In the genomic region with DNA sequence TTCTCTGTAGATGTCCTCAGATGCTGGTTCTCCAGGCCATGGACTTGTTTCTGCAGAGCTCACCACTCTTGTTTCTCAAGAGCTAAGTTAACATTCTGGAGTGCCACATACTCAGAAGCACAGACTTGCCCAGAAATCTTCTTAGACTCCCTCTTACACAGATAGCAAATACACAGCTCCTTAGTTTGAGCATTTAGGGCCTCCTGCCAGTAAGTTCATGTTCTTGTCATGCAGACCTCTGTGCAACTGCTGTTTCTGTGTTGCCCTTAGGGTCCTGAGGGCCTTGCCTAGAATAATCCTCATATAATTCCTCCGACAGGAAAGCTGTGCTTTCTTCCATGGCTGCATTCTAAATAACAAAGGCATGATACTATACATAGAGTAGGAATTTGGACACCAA, we compare ENCODE assay signal across 19 cellular contexts. TPM values are rescaled to one million over a fixed set of nuclear protein-coding genes. Genes with fewer than 3 reads are reported as not detected.
DNase-seq lines count a peak whose midpoint lies in the region; ATAC-seq, FAIRE-seq and TF ChIP-seq lines count a peak whose summit lies in the region.
"Had no signal": no experiment of that assay in that cellular context is flagged by ENCODE, and none has a peak within 500 bp of the region (broad histone marks: within the 10 kb centered on the region; RNA-seq: fewer than 3 reads in every experiment).

No MANE protein-coding gene starts in this region.

- H3K27me3 Mint-ChIP-seq in astrocyte (ENCODE audit: low read depth, unreplicated experiment): no peaks in the 10 kb centered on the region
- H3K27me3 Mint-ChIP-seq in natural killer cell treated with Interleukin-12 subunit alpha and Interleukin-12 subunit beta and Interleukin-15 and Interleukin-18, amount 100 ng/mL, for 72 hours: no peaks in the 10 kb centered on the region
- no peaks in the 10 kb centered on the region for H3K27me3 Mint-ChIP-seq in chondrocyte (ENCODE audit: low read depth)
- H3K27me3 Mint-ChIP-seq: B cell had no signal

- H3K4me1 Mint-ChIP-seq in astrocyte (ENCODE audit: low read depth, unreplicated experiment) (peaks cover 8% of the 10 kb centered on the region), chondrocyte (ENCODE audit: low read depth) (peaks cover 33% of the 10 kb centered on the region)
- peaks cover 0 to 5% of the 10 kb centered on the region in 2 donors for H3K4me1 Mint-ChIP-seq in natural killer cell treated with Interleukin-12 subunit alpha and Interleukin-12 subunit beta and Interleukin-15 and Interleukin-18, amount 100 ng/mL, for 72 hours (ENCODE audit: low read depth in 2 of 2)
- H3K4me1 Mint-ChIP-seq: B cell, natural killer cell had no signal

- H4K20me1 ChIP-seq in astrocyte (ENCODE audit: insufficient read depth, low read length): no peaks in the 10 kb centered on the region

- ATAC-seq in lung (ENCODE audit: insufficient read depth, low FRiP score) (peak; percentile 38), HG02759 (IDR thresholded peaks at IDR 0.05; ENCODE audit: unreplicated experiment) (no peak)
- ATAC-seq in natural killer cell treated with Interleukin-12 subunit alpha and Interleukin-12 subunit beta and Interleukin-15 and Interleukin-18, amount 100 ng/mL, for 72 hours: no peak
- ATAC-seq: activated CD4-positive, CD25-positive, alpha-beta regulatory T cell treated with anti-CD3 and anti-CD28 coated beads, Interleukin-2, amount 50 U/mL, for 24 hours; natural killer cell had no signal

- no peak for TF ChIP-seq CTCF in astrocyte (IDR thresholded peaks at IDR 0.05; ENCODE audit: insufficient read depth, low read depth, low read length)
- TF ChIP-seq CTCF in fibroblast of pulmonary artery (IDR thresholded peaks at IDR 0.05; ENCODE audit: low read length, missing control alignments): no peak
- TF ChIP-seq CTCF in lung (IDR thresholded peaks at IDR 0.05; ENCODE audit: control extremely low read depth, extremely low read depth): no peak
- no peak for TF ChIP-seq CTCF in chondrocyte (IDR thresholded peaks at IDR 0.05)

- WGBS in lung, 2 donors: 72 to 89% methylated on average over 1 of the region's 1 CpG

- H3K27ac ChIP-seq in astrocyte (ENCODE audit: low read depth, low read length): no peak overlapping the region
- H3K27ac ChIP-seq in lung (ENCODE audit: low read depth in 1 of 2, low read length in 1 of 2): peak overlapping the region in 1 of 2 donors; percentile 23

- H3K27ac Mint-ChIP-seq in astrocyte (ENCODE audit: unreplicated experiment) (peak overlapping the region; percentile 9), chondrocyte (ENCODE audit: unreplicated experiment) (no peak overlapping the region)
- H3K27ac Mint-ChIP-seq in natural killer cell treated with Interleukin-12 subunit alpha and Interleukin-12 subunit beta and Interleukin-15 and Interleukin-18, amount 100 ng/mL, for 72 hours: no peak overlapping the region
- H3K27ac Mint-ChIP-seq: B cell, natural killer cell had no signal

- H3K36me3 Mint-ChIP-seq in astrocyte (ENCODE audit: low read depth, unreplicated experiment): no peaks in the 10 kb centered on the region
- H3K36me3 Mint-ChIP-seq in natural killer cell treated with Interleukin-12 subunit alpha and Interleukin-12 subunit beta and Interleukin-15 and Interleukin-18, amount 100 ng/mL, for 72 hours: no peaks in the 10 kb centered on the region
- peaks cover 16% of the 10 kb centered on the region for H3K36me3 Mint-ChIP-seq in chondrocyte (ENCODE audit: low read depth)
- H3K36me3 Mint-ChIP-seq: natural killer cell had no signal

- peak overlapping the region; percentile 30 for H3K4me2 ChIP-seq in astrocyte (ENCODE audit: low read length)

- DNase-seq in astrocyte (ENCODE audit: low read depth) (no peak), fibroblast of pulmonary artery (ENCODE audit: low read depth) (peak; percentile 52), lung (ENCODE audit: low spot score) (peak; percentile 46), superior temporal gyrus (ENCODE audit: extremely low spot score) (peak; percentile 70), chondrocyte (ENCODE audit: low spot score) (no peak)
- DNase-seq in natural killer cell treated with Interleukin-12 subunit alpha and Interleukin-12 subunit beta and Interleukin-15 and Interleukin-18, amount 100 ng/mL, for 72 hours (ENCODE audit: low spot score): no peak
- DNase-seq: activated effector memory CD4-positive, alpha-beta T cell treated with anti-CD3 and anti-CD28 coated beads, Interleukin-2, amount 50 U/mL, for 16 hours; aorta; natural killer cell; NCI-H1436 treated with DMSO at 0.1 percent for 48 hours; NCI-H345; retina; SHP77 had no signal

- H3K27me3 ChIP-seq in astrocyte (ENCODE audit: insufficient read depth, low read length) (no peaks in the 10 kb centered on the region), lung (ENCODE audit: control insufficient read depth, insufficient read depth) (no peaks in the 10 kb centered on the region)

- H2AFZ ChIP-seq in astrocyte (ENCODE audit: low read depth, low read length): no peak overlapping the region

- no peaks in the 10 kb centered on the region for H3K9me3 Mint-ChIP-seq in astrocyte (ENCODE audit: unreplicated experiment)
- H3K9me3 Mint-ChIP-seq in natural killer cell treated with Interleukin-12 subunit alpha and Interleukin-12 subunit beta and Interleukin-15 and Interleukin-18, amount 100 ng/mL, for 72 hours: no peaks in the 10 kb centered on the region
- H3K9me3 Mint-ChIP-seq in chondrocyte (ENCODE audit: low read depth): no peaks in the 10 kb centered on the region
- H3K9me3 Mint-ChIP-seq: natural killer cell had no signal

- H3K4me3 ChIP-seq in astrocyte (ENCODE audit: insufficient read depth, low read depth, low read length): no peak overlapping the region
- H3K4me3 ChIP-seq in fibroblast of pulmonary artery (replicated peaks; ENCODE audit: low read depth, low read length): no peak overlapping the region
- H3K4me3 ChIP-seq in lung: no peak overlapping the region

- H3K4me3 Mint-ChIP-seq in astrocyte (ENCODE audit: unreplicated experiment): no peak overlapping the region
- H3K4me3 Mint-ChIP-seq in natural killer cell treated with Interleukin-12 subunit alpha and Interleukin-12 subunit beta and Interleukin-15 and Interleukin-18, amount 100 ng/mL, for 72 hours: no peak overlapping the region
- H3K4me3 Mint-ChIP-seq in chondrocyte (ENCODE audit: unreplicated experiment): no peak overlapping the region
- H3K4me3 Mint-ChIP-seq: B cell, natural killer cell had no signal

- peaks cover 10% of the 10 kb centered on the region for H3K4me1 ChIP-seq in astrocyte (ENCODE audit: insufficient read depth, low read length)
- peaks cover 1 to 25% of the 10 kb centered on the region in 2 donors for H3K4me1 ChIP-seq in lung (ENCODE audit: control insufficient read depth in 2 of 2, insufficient read depth in 2 of 2, low read length in 2 of 2)

- H3K79me2 ChIP-seq in astrocyte (ENCODE audit: insufficient read depth, low read length): no peaks in the 10 kb centered on the region

- H3K36me3 ChIP-seq in astrocyte (ENCODE audit: insufficient read depth, low read length) (no peaks in the 10 kb centered on the region), lung (ENCODE audit: control insufficient read depth in 2 of 2, insufficient read depth in 2 of 2, low read length in 2 of 2) (peaks cover 1 to 2% of the 10 kb centered on the region in 2 donors)

- no peak for FAIRE-seq in astrocyte (lab: Jason Lieb, UNC)
- FAIRE-seq: G401.6, GM12891, H1 had no signal

- H3K9ac ChIP-seq in astrocyte (ENCODE audit: low read length): no peak overlapping the region

- H3K9me3 ChIP-seq in astrocyte (ENCODE audit: insufficient read depth, low read depth, low read length) (no peaks in the 10 kb centered on the region), lung (ENCODE audit: control insufficient read depth in 2 of 2, insufficient read depth in 1 of 2, low read length in 1 of 2) (no peaks in the 10 kb centered on the region)

RNA-seq across cellular contexts. Expression of a gene that starts 1.3 kb away (rescaled TPM):
- total RNA-seq in astrocyte (5.1 and 5.4 TPM in 2 replicates), lung (10 to 100 TPM; 11.1 to 26.0 TPM), chondrocyte (14.9 to 24.0 TPM (median 16.0 TPM) in 3 replicates)
- 1 to 10 TPM; 3.1 to 4.0 TPM for polyA plus RNA-seq in lung
- 1 to 10 TPM; 5.1 to 6.8 TPM for total RNA-seq in natural killer cell treated with Interleukin-12 subunit alpha and Interleukin-12 subunit beta and Interleukin-15 and Interleukin-18, amount 100 ng/mL, for 72 hours

Comparison
In these comparisons a context has a peak if more than half of its experiments do, and no peak if none do; other contexts are left out.
1. DNase-seq: peak in fibroblast of pulmonary artery (single experiment), lung (single experiment) and superior temporal gyrus (single experiment); none in astrocyte (single experiment), natural killer cell treated with Interleukin-12 subunit alpha and Interleukin-12 subunit beta and Interleukin-15 and Interleukin-18, amount 100 ng/mL, for 72 hours (single experiment) and chondrocyte (single experiment).